Comparison of ENCODE assay signal across 8 cellular contexts in genomic region chr10:56360967-56361841, GRCh38. TPM values are rescaled to one million over a fixed set of nuclear protein-coding genes. Genes with fewer than 3 reads are reported as not detected.
A peak's percentile ranks its signal among the peaks of the same experiment; 100 is the strongest.
DNase-seq lines count a peak whose midpoint lies in the region; ATAC-seq and TF ChIP-seq lines count a peak whose summit lies in the region.

TSS of gene ZWINT (minus strand) at chr10:56361259. CDS start at chr10:56361236, 23 bp downstream.

- peak within 1 kb of the TSS; percentile 59; the same call in 1 of the 2 replicates for H3K9ac ChIP-seq in KMS-11

- TF ChIP-seq CTCF in KMS-11 (conservative IDR thresholded peaks at IDR 0.05; ENCODE audit: low read depth, low read length) (no peak), Peyer's patch (IDR thresholded peaks at IDR 0.05) (no peak), esophagus muscularis mucosa (IDR thresholded peaks at IDR 0.05) (no peak)

- WGBS in esophagus muscularis mucosa: 0% methylated on average over 52 of the region's 52 CpGs

- H2AFZ ChIP-seq in KMS-11 (ENCODE audit: low read depth): peak within 1 kb of the TSS; percentile 94

- peak within 1 kb of the TSS; percentile 93 for H3K4me3 Mint-ChIP-seq in activated T-cell treated with anti-CD3 and anti-CD28 coated beads, Interleukin-2, amount 50 U/mL, for 4 hours

- no peaks in the 10 kb centered on the region for H4K20me1 ChIP-seq in KMS-11 (ENCODE audit: insufficient read depth)

- H3K4me2 ChIP-seq in KMS-11: peak within 1 kb of the TSS; percentile 92

- H3K9me3 ChIP-seq in Peyer's patch (no peaks in the 10 kb centered on the region), esophagus muscularis mucosa (no peaks in the 10 kb centered on the region), muscle layer of duodenum (ENCODE audit: control insufficient read depth in 1 of 2, low read length in 2 of 2) (no peaks in the 10 kb centered on the region)

- H3K4me1 ChIP-seq in KMS-11 (ENCODE audit: low read depth, poor library complexity, severe bottlenecking) (peaks cover 8% of the 10 kb centered on the region), Peyer's patch (peaks cover 0 to 16% (median 0%) of the 10 kb centered on the region in 4 donors), esophagus muscularis mucosa (peaks cover 6 to 16% (median 15%) of the 10 kb centered on the region in 4 donors), muscle layer of duodenum (ENCODE audit: control insufficient read depth in 1 of 2, insufficient read depth in 2 of 2, low read length in 2 of 2) (peaks cover 6 to 8% of the 10 kb centered on the region in 2 donors)

- intact Hi-C loops in esophagus muscularis mucosa (cut with DNase I): no loop called here

- H3K36me3 Mint-ChIP-seq in activated T-cell treated with anti-CD3 and anti-CD28 coated beads, Interleukin-2, amount 50 U/mL, for 4 hours (ENCODE audit: insufficient read depth): no peaks in the 10 kb centered on the region

- H3K9me3 Mint-ChIP-seq in activated T-cell treated with anti-CD3 and anti-CD28 coated beads, Interleukin-2, amount 50 U/mL, for 4 hours: no peaks in the 10 kb centered on the region

- peak within 1 kb of the TSS; percentile 40 for H3K4me3 ChIP-seq in KMS-11 (IDR thresholded peaks at IDR 0.05; ENCODE audit: insufficient read depth, low read depth, low read length)
- H3K4me3 ChIP-seq in Peyer's patch: peak within 1 kb of the TSS; percentile 52 to 92 (median 75)
- peak within 1 kb of the TSS; percentile 60 to 76 (median 63) for H3K4me3 ChIP-seq in esophagus muscularis mucosa
- H3K4me3 ChIP-seq in muscle layer of duodenum (ENCODE audit: low read depth in 1 of 2, low read length in 2 of 2): peak within 1 kb of the TSS; percentile 91 to 95

- peaks cover 19% of the 10 kb centered on the region for H3K4me1 Mint-ChIP-seq in activated T-cell treated with anti-CD3 and anti-CD28 coated beads, Interleukin-2, amount 50 U/mL, for 4 hours (ENCODE audit: low read depth)

- ATAC-seq in GM21786 (IDR thresholded peaks at IDR 0.05; ENCODE audit: unreplicated experiment): peak; percentile 98
- ATAC-seq in activated T-cell treated with anti-CD3 and anti-CD28 coated beads, Interleukin-2, amount 50 U/mL, for 4 hours: peak; percentile 98 to 99

- H3K27me3 ChIP-seq in KMS-11 (ENCODE audit: insufficient read depth, low read depth): no peaks in the 10 kb centered on the region
- H3K27me3 ChIP-seq in Peyer's patch: no peaks in the 10 kb centered on the region
- H3K27me3 ChIP-seq in esophagus muscularis mucosa: no peaks in the 10 kb centered on the region
- no peaks in the 10 kb centered on the region for H3K27me3 ChIP-seq in muscle layer of duodenum (ENCODE audit: low read depth, low read length)

- TF ChIP-seq EP300 in esophagus muscularis mucosa (IDR thresholded peaks at IDR 0.05): no peak

- TF ChIP-seq POLR2A in Peyer's patch (IDR thresholded peaks at IDR 0.05) (no peak), esophagus muscularis mucosa (IDR thresholded peaks at IDR 0.05; ENCODE audit: low read depth) (no peak)

- DNase-seq in DMS79 treated with DMSO at 0.1 percent for 48 hours (lab: John Stamatoyannopoulos, UW) (peak; percentile 74), Peyer's patch (peak; percentile 84 to 96 (median 96)), esophagus muscularis mucosa (ENCODE audit: extremely low spot score) (peak; percentile 97)
- peak; percentile 86 for DNase-seq in activated T-cell treated with anti-CD3 and anti-CD28 coated beads, Interleukin-2, amount 50 U/mL, for 4 hours
- DNase-seq in stimulated activated CD8-positive, alpha-beta memory T cell treated with anti-CD3 and anti-CD28 coated beads, Interleukin-7, amount 100 ng/mL, for 24 hours (ENCODE audit: low read depth): peak; percentile 84

- no peaks in the 10 kb centered on the region for H3K27me3 Mint-ChIP-seq in activated T-cell treated with anti-CD3 and anti-CD28 coated beads, Interleukin-2, amount 50 U/mL, for 4 hours (ENCODE audit: low read depth)

- peak within 1 kb of the TSS; percentile 45; the same call in 1 of the 2 replicates for H3K27ac ChIP-seq in KMS-11
- H3K27ac ChIP-seq in Peyer's patch: peak within 1 kb of the TSS in 3 of 4 donors; percentile 8 to 43 (median 34)
- peak within 1 kb of the TSS; percentile 25 to 63 (median 46) for H3K27ac ChIP-seq in esophagus muscularis mucosa (replicated peaks in 1 of 4)
- peak within 1 kb of the TSS; percentile 61 for H3K27ac ChIP-seq in muscle layer of duodenum (ENCODE audit: low read length)

- peaks cover 4% of the 10 kb centered on the region for H3K36me3 ChIP-seq in KMS-11 (ENCODE audit: insufficient read depth)
- H3K36me3 ChIP-seq in Peyer's patch: no peaks in the 10 kb centered on the region
- H3K36me3 ChIP-seq in esophagus muscularis mucosa: no peaks in the 10 kb centered on the region
- no peaks in the 10 kb centered on the region for H3K36me3 ChIP-seq in muscle layer of duodenum (ENCODE audit: control insufficient read depth in 1 of 2, insufficient read depth in 2 of 2, low read length in 2 of 2)

- peaks cover 12% of the 10 kb centered on the region for H3K79me2 ChIP-seq in KMS-11 (ENCODE audit: insufficient read depth, low read depth)

RNA-seq across cellular contexts. Expression of gene ZWINT, which starts in this region (rescaled TPM):
- total RNA-seq in Peyer's patch (10 to 100 TPM in 3 of 4 donors, 1 to 10 TPM in 1; 6.2 to 46.2 (median 15.4) TPM), esophagus muscularis mucosa (1 to 10 TPM; 1.1 to 2.1 (median 1.2) TPM)
- total RNA-seq in activated T-cell treated with anti-CD3 and anti-CD28 coated beads, Interleukin-2, amount 50 U/mL, for 4 hours: 10 to 100 TPM; 46.7 to 72.3 (median 58.7) TPM

Comparison
In these comparisons a context has a peak if more than half of its experiments do, and no peak if none do; other contexts are left out.
1. Peak in every context shown above with its lines: DNase-seq, ATAC-seq, H3K4me3 ChIP-seq and H3K27ac ChIP-seq.
2. H3K4me3 ChIP-seq: peak in every context shown above with its lines; median percentile 93 in muscle layer of duodenum; 75 in Peyer's patch; 63 in esophagus muscularis mucosa; 40 in KMS-11.